In genomic region chr12:104310751-104311297, GRCh38 we compare ENCODE assay signal across 26 cellular contexts. TPM values are rescaled to one million over a fixed set of nuclear protein-coding genes. Genes with fewer than 3 reads are reported as not detected.
DNase-seq lines count a peak whose midpoint lies in the region; ATAC-seq, FAIRE-seq and TF ChIP-seq lines count a peak whose summit lies in the region.
"Had no signal": no experiment of that assay in that cellular context is flagged by ENCODE, and none has a peak within 500 bp of the region (broad histone marks: within the 10 kb centered on the region; RNA-seq: fewer than 3 reads in every experiment).

No MANE protein-coding gene starts in this region.

- H3K23ac ChIP-seq in mesenchymal stem cell (ENCODE audit: low read length in 2 of 2), result no peak overlapping the region

- H2BK5ac ChIP-seq in mesenchymal stem cell (ENCODE audit: low read depth, low read length, poor library complexity, severe bottlenecking), result no peak overlapping the region

- BruUV-seq in PC-9 (replicated peaks; lab: Mats Ljungman, UMichigan) (no TSS peak), K562 (replicated peaks; lab: Mats Ljungman, UMichigan) (no TSS peak)

- no peak overlapping the region for H4K91ac ChIP-seq in mesenchymal stem cell (ENCODE audit: low read length)

- H3K36me3 ChIP-seq in PC-9 (ENCODE audit: low read depth), result peaks cover 86% of the 10 kb centered on the region
- peaks cover 89% of the 10 kb centered on the region for H3K36me3 ChIP-seq in K562 (ENCODE audit: control insufficient read depth, insufficient read depth, low read length)
- H3K36me3 ChIP-seq in mesenchymal stem cell (ENCODE audit: control insufficient read depth in 1 of 2, insufficient read depth in 2 of 2, low read depth in 1 of 2, low read length in 2 of 2), result peaks cover 6 to 92% of the 10 kb centered on the region in 2 experiments
- peaks cover 57% of the 10 kb centered on the region for H3K36me3 ChIP-seq in GM23248 (ENCODE audit: low read depth)

- TF ChIP-seq EP300 in A549 (IDR thresholded peaks at IDR 0.05) (no peak), K562 (IDR thresholded peaks at IDR 0.05; ENCODE audit: low read length) (no peak)

- no peaks in the 10 kb centered on the region for H3K9me1 ChIP-seq in K562 (ENCODE audit: control insufficient read depth, insufficient read depth, low read length)

- H3F3A ChIP-seq in PC-9 (ENCODE audit: insufficient read depth, low read depth) (peaks cover 100% of the 10 kb centered on the region), GM23248 (ENCODE audit: insufficient read depth) (peaks cover 68% of the 10 kb centered on the region)

- TF ChIP-seq RAD21 in A549 (conservative IDR thresholded peaks at IDR 0.05 in 1 of 2, IDR thresholded peaks at IDR 0.05 in 1 of 2) (no peak), K562 (CRISPR knock-in tag; conservative IDR thresholded peaks at IDR 0.05 in 1 of 2, IDR thresholded peaks at IDR 0.05 in 1 of 2) (no peak)

- no peak for DNase-seq in A549 (ENCODE audit: low read depth in 1 of 2, low spot score in 1 of 2)
- DNase-seq in PC-9, result no peak
- no peak for DNase-seq in K562 (ENCODE audit: extremely low read depth in 1 of 4, low spot score in 3 of 4)
- DNase-seq in mesenchymal stem cell, result no peak
- no peak for DNase-seq in MV-4-11 (lab: John Stamatoyannopoulos, UW)
- DNase-seq in GM23248, result no peak
- DNase-seq in hippocampal formation (lab: John Stamatoyannopoulos, UW), result no peak
- DNase-seq in T-helper 17 cell, result no peak
- DNase-seq: ACHN; AML-193; BE2C; CD4-positive, alpha-beta T cell; CD8-positive, alpha-beta memory T cell; DMS 273 treated with DMSO at 0.1 percent for 48 hours; DMS53; DMS79 treated with DMSO at 0.1 percent for 48 hours; GF-D8; H7; HCEC 1CT had no signal

- no peaks in the 10 kb centered on the region for H3K27me3 Mint-ChIP-seq in T-helper 17 cell
- H3K27me3 Mint-ChIP-seq: CD4-positive, alpha-beta T cell; CD8-positive, alpha-beta memory T cell had no signal

- H3K79me1 ChIP-seq in mesenchymal stem cell (replicated peaks; ENCODE audit: low read length, poor library complexity, severe bottlenecking), result peaks cover 14% of the 10 kb centered on the region

- TF ChIP-seq POLR2A in A549 (IDR thresholded peaks at IDR 0.05; ENCODE audit: low read length), result no peak
- no peak for TF ChIP-seq POLR2A in K562 (conservative IDR thresholded peaks at IDR 0.05)

- H3K18ac ChIP-seq in mesenchymal stem cell (ENCODE audit: low read depth in 1 of 2, low read length in 2 of 2), result no peak overlapping the region

- peaks cover 99% of the 10 kb centered on the region for H3K4me1 ChIP-seq in A549
- H3K4me1 ChIP-seq in PC-9 (replicated peaks; ENCODE audit: insufficient read depth), result peaks cover 97% of the 10 kb centered on the region
- peaks cover 0 to 3% of the 10 kb centered on the region in 2 experiments; a peak in 2 of 5 replicates for H3K4me1 ChIP-seq in K562 (replicated peaks in 1 of 2; ENCODE audit: control insufficient read depth in 2 of 2, insufficient read depth in 2 of 2, low read length in 2 of 2)
- H3K4me1 ChIP-seq in mesenchymal stem cell (ENCODE audit: control insufficient read depth, insufficient read depth, low read depth, low read length), result peaks cover 3% of the 10 kb centered on the region
- H3K4me1 ChIP-seq in GM23248 (ENCODE audit: insufficient read depth), result peaks cover 10% of the 10 kb centered on the region; the same call in 1 of the 2 replicates

- peaks cover 26% of the 10 kb centered on the region for H3K4me1 Mint-ChIP-seq in T-helper 17 cell

- H3K9me3 ChIP-seq in A549 (no peaks in the 10 kb centered on the region), PC-9 (ENCODE audit: insufficient read depth, low read depth) (no peaks in the 10 kb centered on the region), K562 (replicated peaks; ENCODE audit: control insufficient read depth, insufficient read depth, low read depth, low read length) (no peaks in the 10 kb centered on the region), mesenchymal stem cell (ENCODE audit: control insufficient read depth, low read length) (no peaks in the 10 kb centered on the region), GM23248 (ENCODE audit: low read depth) (no peaks in the 10 kb centered on the region), T-helper 17 cell (ENCODE audit: control insufficient read depth, low read length, poor library complexity, severe bottlenecking) (no peaks in the 10 kb centered on the region)
- H3K9me3 ChIP-seq: BE2C; BLaER1 treated with 17β-estradiol and CSF1 and Interleukin-3, amounts not matched to agents 10 nM and 100 nM had no signal

- H3K9ac ChIP-seq in K562 (ENCODE audit: insufficient read depth in 1 of 2, low read depth in 2 of 2, low read length in 2 of 2) (no peak overlapping the region), mesenchymal stem cell (ENCODE audit: low read length) (peak overlapping the region; percentile 15), GM23248 (no peak overlapping the region)
- H3K9ac ChIP-seq: BLaER1 treated with 17β-estradiol and CSF1 and Interleukin-3, amounts not matched to agents 10 nM and 100 nM had no signal

- H3K4me3 Mint-ChIP-seq in T-helper 17 cell, result no peak overlapping the region
- H3K4me3 Mint-ChIP-seq: CD14-positive monocyte; CD4-positive, alpha-beta T cell; CD8-positive, alpha-beta memory T cell had no signal

- no peak overlapping the region for H2AK5ac ChIP-seq in mesenchymal stem cell (ENCODE audit: low read length, severe bottlenecking)

- H3K4me3 ChIP-seq in A549 (peak overlapping the region; percentile 5; the same call in 2 of the 3 replicates), PC-9 (peak overlapping the region; percentile 31; the same call in 1 of the 2 replicates), K562 (no peak overlapping the region), mesenchymal stem cell (ENCODE audit: insufficient read depth in 1 of 2, low read depth in 1 of 2, low read length in 2 of 2) (no peak overlapping the region), GM23248 (no peak overlapping the region)
- H3K4me3 ChIP-seq: BLaER1 treated with 17β-estradiol and CSF1 and Interleukin-3, amounts not matched to agents 10 nM and 100 nM had no signal

- no peak overlapping the region for H3K4ac ChIP-seq in mesenchymal stem cell (ENCODE audit: low read depth in 1 of 2, low read length in 2 of 2)

- FAIRE-seq in A549 (lab: Jason Lieb, UNC) (peak; percentile 86), K562 (lab: Jason Lieb, UNC) (peak; percentile 6)
- FAIRE-seq: D721Med, GM12891, GM18507, H1 had no signal

- H2AFZ ChIP-seq in PC-9, result no peak overlapping the region
- no peak overlapping the region for H2AFZ ChIP-seq in K562 (ENCODE audit: low read depth, low read length)
- H2AFZ ChIP-seq in mesenchymal stem cell (ENCODE audit: low read depth, low read length), result no peak overlapping the region
- no peak overlapping the region for H2AFZ ChIP-seq in GM23248

- no peak overlapping the region for H3K14ac ChIP-seq in mesenchymal stem cell (ENCODE audit: low read length in 2 of 2)

- TF ChIP-seq CTCF in A549 (IDR thresholded peaks at IDR 0.05), result no peak
- TF ChIP-seq CTCF in PC-9 (conservative IDR thresholded peaks at IDR 0.05), result no peak
- no peak for TF ChIP-seq CTCF in K562 (IDR thresholded peaks at IDR 0.05 in 2 of 3, conservative IDR thresholded peaks at IDR 0.05 in 1 of 3; ENCODE audit: insufficient read depth in 2 of 3, low read depth in 1 of 3, low read length in 3 of 3)

- ATAC-seq in A549, result no peak
- no peak for ATAC-seq in K562
- ATAC-seq in T-helper 17 cell, result no peak

- peak overlapping the region; percentile 97 for H3K4me2 ChIP-seq in A549
- peak overlapping the region; percentile 52 for H3K4me2 ChIP-seq in PC-9
- no peak overlapping the region for H3K4me2 ChIP-seq in K562 (ENCODE audit: insufficient read depth, low read length)
- no peak overlapping the region for H3K4me2 ChIP-seq in mesenchymal stem cell (ENCODE audit: low read length, poor library complexity, severe bottlenecking)
- H3K4me2 ChIP-seq in GM23248 (ENCODE audit: unreplicated experiment), result no peak overlapping the region
- H3K4me2 ChIP-seq: BLaER1 treated with 17β-estradiol and CSF1 and Interleukin-3, amounts not matched to agents 10 nM and 100 nM had no signal

- H3K79me2 ChIP-seq in PC-9 (ENCODE audit: low read depth) (peaks cover 100% of the 10 kb centered on the region), K562 (ENCODE audit: control insufficient read depth, insufficient read depth, low read length) (peaks cover 72% of the 10 kb centered on the region), GM23248 (ENCODE audit: insufficient read depth) (peaks cover 100% of the 10 kb centered on the region)

- intact Hi-C loops in PC-9 (cut with micrococcal nuclease; ENCODE audit: unreplicated experiment) (loop anchor here (10.0 kb wide), 1 partner anchor 176 kb away; the partner anchor contains the start of gene NFYB), K562 (cut with micrococcal nuclease) (no loop called here)

- no peak overlapping the region for H2BK15ac ChIP-seq in mesenchymal stem cell (ENCODE audit: low read depth, poor library complexity, severe bottlenecking)

- in situ Hi-C loops in K562 (cut with MboI), result no loop called here
- in situ Hi-C loops in GM23248 (cut with MboI), result no loop called here

- CTCF ChIA-PET in A549 (lab: Yijun Ruan, JAX) (interaction anchor here (1.3 kb wide), 1 partner anchor 95 kb away, joined by 5 read pairs; the partner anchor contains the start of gene TXNRD1), PC-9 (lab: Charles Lee) (no interaction called here), K562 (lab: Yijun Ruan, JAX; ENCODE audit: low intra/inter-chr PET ratio) (no interaction called here)

- no peak overlapping the region for H4K8ac ChIP-seq in mesenchymal stem cell (ENCODE audit: low read length)

- POLR2A ChIA-PET in A549 (lab: Yijun Ruan, JAX) (interaction anchor here (0.9 to 1.5 kb wide), 4 partner anchors 8 to 133 kb away, joined by 3 read pairs; no protein-coding TSS in a partner anchor), PC-9 (lab: Charles Lee; ENCODE audit: unreplicated experiment) (no interaction called here), K562 (lab: Yijun Ruan, JAX) (interaction anchor here (0.6 to 1.0 kb wide), 4 partner anchors 10 to 23 kb away, joined by 3 to 4 read pairs (median 3); no protein-coding TSS in a partner anchor)

- H2BK12ac ChIP-seq in mesenchymal stem cell (ENCODE audit: low read length in 2 of 2), result no peak overlapping the region

- H2BK120ac ChIP-seq in mesenchymal stem cell (ENCODE audit: low read depth, low read length), result no peak overlapping the region

- H3K9me2 ChIP-seq in PC-9 (ENCODE audit: insufficient read depth), result no peaks in the 10 kb centered on the region
- no peaks in the 10 kb centered on the region for H3K9me2 ChIP-seq in GM23248 (ENCODE audit: insufficient read depth)

- WGBS in A549 (ENCODE audit: missing lambda C conversion rate), result 20% methylated on average over 3 of the region's 3 CpGs
- WGBS in K562 (ENCODE audit: insufficient coverage, low coverage, missing lambda C conversion rate), result 77% methylated on average over 3 of the region's 3 CpGs
- 100% methylated on average over 2 of the region's 3 CpGs for WGBS in mesenchymal stem cell
- 97 to 98% methylated on average over 3 of the region's 3 CpGs for WGBS in GM23248 (ENCODE audit: low coverage in 1 of 2, low lambda C conversion rate in 2 of 2, missing lambda C conversion rate in 2 of 2), 2 experiments

- H3K27me3 ChIP-seq in PC-9 (ENCODE audit: insufficient read depth, low read depth) (no peaks in the 10 kb centered on the region), K562 (ENCODE audit: control insufficient read depth in 2 of 2, insufficient read depth in 2 of 2, low read length in 2 of 2) (no peaks in the 10 kb centered on the region), mesenchymal stem cell (ENCODE audit: control insufficient read depth in 1 of 2, insufficient read depth in 1 of 2, low read length in 2 of 2) (no peaks in the 10 kb centered on the region), GM23248 (replicated peaks; ENCODE audit: insufficient read depth) (no peaks in the 10 kb centered on the region)
- H3K27me3 ChIP-seq: BE2C; BLaER1 treated with 17β-estradiol and CSF1 and Interleukin-3, amounts not matched to agents 10 nM and 100 nM had no signal

- no peak overlapping the region for H3K27ac Mint-ChIP-seq in T-helper 17 cell
- H3K27ac Mint-ChIP-seq: CD4-positive, alpha-beta T cell had no signal

- H4K20me1 ChIP-seq in PC-9 (ENCODE audit: insufficient read depth), result peaks cover 100% of the 10 kb centered on the region
- peaks cover 15% of the 10 kb centered on the region for H4K20me1 ChIP-seq in K562 (replicated peaks; ENCODE audit: control insufficient read depth, insufficient read depth, low read length)
- peaks cover 17% of the 10 kb centered on the region; the same call in 1 of the 2 replicates for H4K20me1 ChIP-seq in GM23248 (ENCODE audit: insufficient read depth)

- H3K27ac ChIP-seq in A549 (peak overlapping the region in 1 of 2 experiments; percentile 71; a peak in 3 of 6 replicates), PC-9 (peak overlapping the region; percentile 77), K562 (ENCODE audit: extremely low read depth, low read depth, low read length) (no peak overlapping the region), mesenchymal stem cell (ENCODE audit: low read length, poor library complexity, severe bottlenecking) (no peak overlapping the region), GM23248 (no peak overlapping the region; the same call in 1 of the 2 replicates)
- H3K27ac ChIP-seq: 22Rv1; BLaER1 treated with 17β-estradiol and CSF1 and Interleukin-3, amounts not matched to agents 10 nM and 100 nM had no signal

- H3K36me3 Mint-ChIP-seq in T-helper 17 cell (ENCODE audit: low read depth), result peaks cover 5% of the 10 kb centered on the region

RNA-seq across cellular contexts. Expression of gene EID3, which starts 7.3 kb away (rescaled TPM):
- polyA plus RNA-seq in A549 (2011; rRNA removed), result 9.3 and 12.2 TPM in 2 replicates
- 7.2 and 10.3 TPM in 2 replicates for polyA plus RNA-seq in A549 (2012; cell fraction: cytosol; rRNA removed)
- 50.2 and 53.0 TPM in 2 replicates for polyA plus RNA-seq in A549 (2012; cell fraction: nucleus; rRNA removed)
- polyA plus RNA-seq in A549 (2017; fragmentation: RNase III; extraction: RNeasy Plus Mini Kit Qiagen cat#74134 plus additional on column Dnase treatment), result 6.8 to 7.5 TPM (median 6.9 TPM) in 3 replicates
- 20.7 and 22.7 TPM in 2 replicates for polyA minus RNA-seq in A549 (2011; rRNA and poly(A)+ RNA removed)
- total RNA-seq in PC-9 (2021), result 42.4 and 47.4 TPM in 2 replicates
- 20.4 and 74.5 TPM in 2 replicates for total RNA-seq in K562 (2011; cell fraction: chromatin; rRNA removed; ENCODE audit: low replicate concordance)
- 12.2 and 18.6 TPM in 2 replicates for total RNA-seq in K562 (2011; cell fraction: nucleolus; rRNA removed)
- 20.0 and 24.5 TPM in 2 replicates for total RNA-seq in K562 (2011; cell fraction: nucleoplasm; rRNA removed)
- 1.2 TPM in 2 replicates for total RNA-seq in K562 (2014; rRNA removed)
- total RNA-seq in K562 (2014; rRNA removed; fragmentation: Illumina TruSeq; extraction: Trizol), result 3.2 and 3.4 TPM in 2 replicates
- total RNA-seq in K562 (2015; rRNA removed; fragmentation: Illumina TruSeq; extraction: Trizol), result 3.5 TPM in 2 replicates
- 1.1 and 1.9 TPM in 2 replicates for total RNA-seq in K562 (2021)
- polyA plus RNA-seq in K562 (2011; rRNA removed), result 0.41 and 0.42 TPM in 2 replicates
- polyA plus RNA-seq in K562 (2011; cell fraction: cytosol; rRNA removed), result 0.06 and 0.16 TPM in 2 replicates
- polyA plus RNA-seq in K562 (2011; cell fraction: nucleus; rRNA removed), result 1.7 and 1.9 TPM in 2 replicates
- 0.24 and 0.34 TPM in 2 replicates for polyA plus RNA-seq in K562 (2012)
- polyA plus RNA-seq in K562 (2014; fragmentation: Illumina TruSeq; extraction: Trizol), result 0.10 and 0.24 TPM in 2 replicates
- polyA plus RNA-seq in K562 (2014; fragmentation: Nextera tagmentation; extraction: Ambion mirVana), result under 1 TPM; 0.07 to 0.21 TPM
- polyA plus RNA-seq in K562 (2014; rRNA removed), result 0.41 and 0.78 TPM in 2 replicates
- polyA minus RNA-seq in K562 (2011; rRNA and poly(A)+ RNA removed), result 7.7 and 9.4 TPM in 2 replicates
- polyA minus RNA-seq in K562 (2011; cell fraction: cytosol; rRNA and poly(A)+ RNA removed), result not detected in 2 replicates
- 6.6 and 9.7 TPM in 2 replicates for polyA minus RNA-seq in K562 (2011; cell fraction: nucleus; rRNA and poly(A)+ RNA removed)
- 0.50 TPM for polyA plus RNA-seq in mesenchymal stem cell (2013, experiment 1 of 2)
- 0.51 TPM for polyA plus RNA-seq in mesenchymal stem cell (2013, experiment 2 of 2)
- 6.9 and 9.0 TPM in 2 replicates for total RNA-seq in GM23248 (2014; rRNA removed; shearing (Covaris generic))
- polyA plus RNA-seq in GM23248 (2016; fragmentation: Nextera tagmentation; extraction: Ambion mirVana), result 5.3 and 5.7 TPM in 2 replicates
- total RNA-seq in T-helper 17 cell, result 10 to 100 TPM; 12.2 to 13.7 TPM

Comparison
In these comparisons a context has a peak if more than half of its experiments do, and no peak if none do; other contexts are left out.
1. H3K4me2 ChIP-seq: peak in A549 (single experiment) and PC-9 (single experiment); none in K562 (single experiment), mesenchymal stem cell (single experiment) and GM23248 (single experiment).
2. H3K4me3 ChIP-seq: peak in A549 (single experiment) and PC-9 (single experiment); none in K562 (single experiment), mesenchymal stem cell (0 of 2) and GM23248 (single experiment).
3. Of the 35 proteins assayed by ChIP-seq in both K562 and A549: peak only in K562: none; only in A549: HMGXB4 and POLR2AphosphoS2; in both: none; in neither: 33.